Comparison of ENCODE assay signal across 9 cellular contexts in genomic region chr1:225897595-225898514, GRCh38. TPM values are rescaled to one million over a fixed set of nuclear protein-coding genes. Genes with fewer than 3 reads are reported as not detected.
DNase-seq lines count a peak whose midpoint lies in the region; ATAC-seq and TF ChIP-seq lines count a peak whose summit lies in the region.
"Had no signal": no experiment of that assay in that cellular context is flagged by ENCODE, and none has a peak within 500 bp of the region (broad histone marks: within the 10 kb centered on the region; RNA-seq: fewer than 3 reads in every experiment).

No MANE protein-coding gene starts in this region.

- RAD21 ChIA-PET in HCT116 (lab: Charles Lee; ENCODE audit: low non-redundant PET in 1 of 2, low total read pairs in 2 of 2, uncharacterized antibody in 2 of 2, unreplicated experiment in 2 of 2) = no interaction called here

- H3K9me3 Mint-ChIP-seq in T-cell = no peaks in the 10 kb centered on the region
- H3K9me3 Mint-ChIP-seq in endodermal cell = peaks cover 1% of the 10 kb centered on the region

- peaks cover 53 to 66% (median 58%) of the 10 kb centered on the region in 3 donors for H3K4me1 Mint-ChIP-seq in T-cell
- peaks cover 37% of the 10 kb centered on the region for H3K4me1 Mint-ChIP-seq in endodermal cell

- H4K20me1 ChIP-seq in BLaER1 (no peaks in the 10 kb centered on the region), HCT116 (ENCODE audit: insufficient read depth) (no peaks in the 10 kb centered on the region)

- BruUV-seq in HCT116 (replicated peaks; lab: Mats Ljungman, UMichigan) = no TSS peak

- CTCF ChIA-PET in HCT116 (lab: Charles Lee) (interaction anchor here (1.3 kb wide), 1 partner anchor 14 kb away, joined by 6 read pairs; no protein-coding TSS in a partner anchor), T-cell (lab: Charles Lee) (interaction anchor here (0.5 to 2.3 kb wide), 10 partner anchors 8 to 1441 kb away, joined by 3 to 16 read pairs (median 4); partner anchors contain the start of genes PYCR2 (in 1 of the 2), SRP9 (in 1 of the 2) and TMEM63A (in 1 of the 2))

- H3K9me3 ChIP-seq in BLaER1 (no peaks in the 10 kb centered on the region), HCT116 (ENCODE audit: control insufficient read depth in 1 of 2, insufficient read depth in 1 of 2, low read depth in 1 of 2, low read length in 2 of 2) (no peaks in the 10 kb centered on the region), endodermal cell (ENCODE audit: control insufficient read depth, low read length) (no peaks in the 10 kb centered on the region), prostate gland (no peaks in the 10 kb centered on the region)

- no peaks in the 10 kb centered on the region for H3K79me2 ChIP-seq in HCT116 (ENCODE audit: insufficient read depth, low read length)
- H3K79me2 ChIP-seq: parathyroid adenoma had no signal

- H3K9me2 ChIP-seq in HCT116 (ENCODE audit: insufficient read depth) = no peaks in the 10 kb centered on the region

- peak overlapping the region; percentile 94 for H2AFZ ChIP-seq in HCT116 (ENCODE audit: low read depth, low read length, poor library complexity, severe bottlenecking)
- H2AFZ ChIP-seq: parathyroid adenoma had no signal

- no peak overlapping the region for H3K27ac ChIP-seq in BLaER1
- H3K27ac ChIP-seq in HCT116 (ENCODE audit: low read depth, low read length) = no peak overlapping the region
- no peak overlapping the region for H3K27ac ChIP-seq in endodermal cell (ENCODE audit: low read depth, low read length)
- H3K27ac ChIP-seq in prostate gland = peak overlapping the region in 1 of 2 donors; percentile 52
- H3K27ac ChIP-seq: parathyroid adenoma had no signal

- DNase-seq in HCT116 (ENCODE audit: low read depth, low spot score) (no peak), T-cell (peak; percentile 21 to 74 (median 51)), endodermal cell (no peak), NCI-H524 treated with DMSO at 0.1 percent for 48 hours (lab: John Stamatoyannopoulos, UW) (no peak), HPDE6-E6E7 (ENCODE audit: extremely low spot score) (no peak), prostate gland (ENCODE audit: low spot score) (no peak)

- H3K36me3 Mint-ChIP-seq in T-cell (no peaks in the 10 kb centered on the region), endodermal cell (ENCODE audit: low read depth) (peaks cover 2% of the 10 kb centered on the region)

- TF ChIP-seq POLR2A in HCT116 (IDR thresholded peaks at IDR 0.05; ENCODE audit: borderline replicate concordance, extremely low read depth, insufficient read depth, insufficient read length) (no peak), prostate gland (IDR thresholded peaks at IDR 0.05) (no peak)

- H3K27ac Mint-ChIP-seq in T-cell = peak overlapping the region; percentile 95 to 97
- H3K27ac Mint-ChIP-seq in endodermal cell = peak overlapping the region; percentile 98

- no peak for ATAC-seq in HCT116
- ATAC-seq in T-cell (replicated peaks in 1 of 4) = peak; percentile 54 to 72 (median 61)
- no peak for ATAC-seq in HG02759 (IDR thresholded peaks at IDR 0.05; ENCODE audit: unreplicated experiment)

- H3K4me3 ChIP-seq in BLaER1 (no peak overlapping the region), HCT116 (replicated peaks in 1 of 2; ENCODE audit: low read depth in 1 of 2, low read length in 2 of 2) (no peak overlapping the region), endodermal cell (ENCODE audit: low read length) (no peak overlapping the region), prostate gland (no peak overlapping the region)

- TF ChIP-seq RAD21 in HCT116 (IDR thresholded peaks at IDR 0.05; ENCODE audit: low read depth) = no peak

- 84 to 86% methylated on average over 10 to 19 of the region's 19 CpGs for whole genome bisulfite sequencing in endodermal cell (ENCODE audit: insufficient coverage in 1 of 2, insufficient read length in 1 of 2), 2 experiments
- 85% methylated on average over 19 of the region's 19 CpGs for WGBS in prostate gland

- H3K9ac ChIP-seq in BLaER1 (no peak overlapping the region), HCT116 (ENCODE audit: low read length) (no peak overlapping the region), endodermal cell (ENCODE audit: extremely low read depth, low read length, poor library complexity, severe bottlenecking) (no peak overlapping the region)
- H3K9ac ChIP-seq: parathyroid adenoma had no signal

- POLR2A ChIA-PET in HCT116 (lab: Charles Lee) (no interaction called here), T-cell (lab: Charles Lee) (interaction anchor here (0.6 to 2.0 kb wide), 7 partner anchors 15 to 1275 kb away, joined by 3 to 12 read pairs (median 4); partner anchors contain the start of genes PYCR2 (in 1 of the 2) and TMEM63A (in 1 of the 2))

- intact Hi-C loops in HCT116 (cut with micrococcal nuclease) (no loop called here), prostate gland (cut with DNase I) (no loop called here)

- H3K4me3 Mint-ChIP-seq in T-cell (peak overlapping the region; percentile 52 to 85 (median 63)), endodermal cell (no peak overlapping the region)

- no peak for TF ChIP-seq CTCF in HCT116 (IDR thresholded peaks at IDR 0.05 in 2 of 3, conservative IDR thresholded peaks at IDR 0.05 in 1 of 3; ENCODE audit: borderline replicate concordance in 1 of 3, insufficient read depth in 1 of 3, low read depth in 2 of 3, low read length in 2 of 3)
- TF ChIP-seq CTCF in endodermal cell (conservative IDR thresholded peaks at IDR 0.05) = no peak
- TF ChIP-seq CTCF in prostate gland (IDR thresholded peaks at IDR 0.05) = no peak

- H3K27me3 Mint-ChIP-seq in T-cell (no peaks in the 10 kb centered on the region), endodermal cell (ENCODE audit: insufficient read depth) (no peaks in the 10 kb centered on the region)

- H3K4me2 ChIP-seq in BLaER1 (peak overlapping the region; percentile 13; the same call in 1 of the 2 replicates), HCT116 (ENCODE audit: low read length) (peak overlapping the region; percentile 63; the same call in 1 of the 2 replicates)

- H3K27me3 ChIP-seq in BLaER1 (no peaks in the 10 kb centered on the region), HCT116 (ENCODE audit: insufficient read depth, low read length) (no peaks in the 10 kb centered on the region), endodermal cell (ENCODE audit: control insufficient read depth, insufficient read depth, low read length, poor library complexity, severe bottlenecking) (no peaks in the 10 kb centered on the region), prostate gland (replicated peaks; ENCODE audit: insufficient read depth) (no peaks in the 10 kb centered on the region)

- H3K4me1 ChIP-seq in BLaER1 = peaks cover 13% of the 10 kb centered on the region
- H3K4me1 ChIP-seq in HCT116 (ENCODE audit: control insufficient read depth in 1 of 2, insufficient read depth in 2 of 2, low read length in 2 of 2) = peaks cover 8 to 12% of the 10 kb centered on the region in 2 experiments; a peak in 3 of 4 replicates
- peaks cover 22% of the 10 kb centered on the region for H3K4me1 ChIP-seq in endodermal cell (ENCODE audit: control insufficient read depth, insufficient read depth, low read length)
- H3K4me1 ChIP-seq in prostate gland (replicated peaks) = no peaks in the 10 kb centered on the region
- H3K4me1 ChIP-seq: parathyroid adenoma had no signal

- H3K36me3 ChIP-seq in BLaER1 (no peaks in the 10 kb centered on the region), HCT116 (ENCODE audit: control insufficient read depth in 1 of 2, insufficient read depth in 2 of 2, low read length in 2 of 2) (no peaks in the 10 kb centered on the region), endodermal cell (ENCODE audit: control insufficient read depth, insufficient read depth, low read length) (no peaks in the 10 kb centered on the region), prostate gland (no peaks in the 10 kb centered on the region)

TF ChIP-seq in HCT116, 20 proteins besides CTCF, POLR2A, EP300 and RAD21 (continues in another document):
- no peak for TF ChIP-seq POLR2AphosphoS5 (IDR thresholded peaks at IDR 0.05; ENCODE audit: low read depth, low read length)
- TF ChIP-seq SP1 (IDR thresholded peaks at IDR 0.05; ENCODE audit: low read depth) = no peak
- TF ChIP-seq EZH2phosphoT487 (IDR thresholded peaks at IDR 0.05; ENCODE audit: borderline replicate concordance) = no peak

RNA-seq across cellular contexts. Expression of gene LEFTY1, which starts 8.9 kb away (rescaled TPM):
- total RNA-seq in HCT116 (2021; ENCODE audit: unreplicated experiment) (0.64 TPM), T-cell (under 1 TPM; 0.23 to 0.63 (median 0.35) TPM), endodermal cell (100 to 1,000 TPM in 1 of 2 donors, 10 to 100 TPM in 1; 76.0 to 660 TPM), prostate gland (1 to 10 TPM; 1.7 to 2.0 TPM)
- 0.10 TPM in 2 replicates for polyA plus RNA-seq in HCT116 (2012)
- 184 TPM for polyA plus RNA-seq in endodermal cell (2013, experiment 1 of 2)
- 274 TPM for polyA plus RNA-seq in endodermal cell (2013, experiment 2 of 2)

RNA-seq across cellular contexts. Expression of gene TMEM63A, which starts 15.7 kb away (rescaled TPM):
- total RNA-seq in HCT116 (2021; ENCODE audit: unreplicated experiment) (24.4 TPM), T-cell (100 to 1,000 TPM; 332 to 473 (median 390) TPM), endodermal cell (100 to 1,000 TPM; 194 to 232 TPM), prostate gland (100 to 1,000 TPM; 141 to 192 TPM)
- polyA plus RNA-seq in HCT116 (2012) = 15.2 and 15.4 TPM in 2 replicates
- polyA plus RNA-seq in endodermal cell (2013, experiment 1 of 2) = 34.7 TPM
- polyA plus RNA-seq in endodermal cell (2013, experiment 2 of 2) = 38.8 TPM

RNA-seq across cellular contexts. Expression of gene PYCR2, which starts 26.2 kb away (rescaled TPM):
- 107 TPM for total RNA-seq in HCT116 (2021; ENCODE audit: unreplicated experiment)
- 122 and 164 TPM in 2 replicates for polyA plus RNA-seq in HCT116 (2012)
- 100 to 1,000 TPM in 3 of 5 donors, 10 to 100 TPM in 2; 54.4 to 138 (median 126) TPM for total RNA-seq in T-cell
- total RNA-seq in endodermal cell = 100 to 1,000 TPM in 1 of 2 donors, 10 to 100 TPM in 1; 94.5 to 101 TPM
- polyA plus RNA-seq in endodermal cell (2013, experiment 1 of 2) = 74.6 TPM
- polyA plus RNA-seq in endodermal cell (2013, experiment 2 of 2) = 71.4 TPM
- total RNA-seq in prostate gland = 10 to 100 TPM; 70.8 to 80.2 TPM

RNA-seq across cellular contexts. Expression of gene LEFTY2, which starts 43.2 kb away (rescaled TPM):
- total RNA-seq in HCT116 (2021; ENCODE audit: unreplicated experiment) (not detected), T-cell (under 1 TPM in 1 of 5 donors, not detected in 4; 0.16 TPM), endodermal cell (100 to 1,000 TPM; 272 to 938 TPM), prostate gland (1 to 10 TPM in 1 of 2 donors, not detected in 1; 7.9 TPM)
- polyA plus RNA-seq in HCT116 (2012) = not detected in 2 replicates
- 318 TPM for polyA plus RNA-seq in endodermal cell (2013, experiment 1 of 2)
- polyA plus RNA-seq in endodermal cell (2013, experiment 2 of 2) = 376 TPM

Comparison
In these comparisons a context has a peak if more than half of its experiments do, and no peak if none do; other contexts are left out.
1. ATAC-seq: peak in T-cell (4 of 4); none in HCT116 (single experiment) and HG02759 (single experiment).
2. DNase-seq: peak in T-cell (34 of 34); none in HCT116 (single experiment), endodermal cell (single experiment), NCI-H524 treated with DMSO at 0.1 percent for 48 hours (single experiment), HPDE6-E6E7 (single experiment) and prostate gland (single experiment).
3. RNA of gene LEFTY1, which starts 8.9 kb away (total RNA-seq): 76.0 to 660 TPM in endodermal cell; 1.7 to 2.0 TPM in prostate gland, 0.64 TPM in HCT116 (single experiment) and 0.23 to 0.63 TPM in T-cell; every median in the first group is over 10 times any median in the second.